Comparison of ENCODE assay signal across 16 cellular contexts in genomic region chr5:135069895-135070657, GRCh38. TPM values are rescaled to one million over a fixed set of nuclear protein-coding genes. Genes with fewer than 3 reads are reported as not detected.
DNase-seq lines count a peak whose midpoint lies in the region; TF ChIP-seq lines count a peak whose summit lies in the region.
"Had no signal": no experiment of that assay in that cellular context is flagged by ENCODE, and none has a peak within 500 bp of the region (broad histone marks: within the 10 kb centered on the region; RNA-seq: fewer than 3 reads in every experiment).

No MANE protein-coding gene starts in this region.

- no peak for TF ChIP-seq POLR2A in Peyer's patch (IDR thresholded peaks at IDR 0.05)
- no peak for TF ChIP-seq POLR2A in spleen (IDR thresholded peaks at IDR 0.05)

- no peaks in the 10 kb centered on the region for H3K36me3 Mint-ChIP-seq in endodermal cell (ENCODE audit: low read depth)

- TF ChIP-seq CTCF in Peyer's patch (IDR thresholded peaks at IDR 0.05): no peak
- no peak for TF ChIP-seq CTCF in endodermal cell (conservative IDR thresholded peaks at IDR 0.05)
- no peak for TF ChIP-seq CTCF in spleen (IDR thresholded peaks at IDR 0.05 in 8 of 11, conservative IDR thresholded peaks at IDR 0.05 in 3 of 11)

- no peaks in the 10 kb centered on the region for H3K9me3 ChIP-seq in Peyer's patch
- H3K9me3 ChIP-seq in endodermal cell (ENCODE audit: control insufficient read depth, low read length): no peaks in the 10 kb centered on the region
- no peaks in the 10 kb centered on the region for H3K9me3 ChIP-seq in spleen

- H3K9ac ChIP-seq in endodermal cell (ENCODE audit: extremely low read depth, low read length, poor library complexity, severe bottlenecking): no peak overlapping the region

- H3K4me1 ChIP-seq in Peyer's patch (no peaks in the 10 kb centered on the region), endodermal cell (ENCODE audit: control insufficient read depth, insufficient read depth, low read length) (peaks cover 31% of the 10 kb centered on the region), spleen (no peaks in the 10 kb centered on the region)

- H3K4me3 Mint-ChIP-seq in endodermal cell: no peak overlapping the region

- intact Hi-C loops in spleen (cut with DNase I; ENCODE audit: low total_unique reads): no loop called here

- WGBS in endodermal cell (ENCODE audit: insufficient coverage in 1 of 2, insufficient read length in 1 of 2), 2 experiments: 84 to 88% methylated on average over 13 to 19 of the region's 19 CpGs
- 61 to 68% (median 66%) methylated on average over 19 of the region's 19 CpGs for WGBS in spleen, 5 donors

- no peaks in the 10 kb centered on the region for H3K27me3 ChIP-seq in Peyer's patch
- H3K27me3 ChIP-seq in endodermal cell (ENCODE audit: control insufficient read depth, insufficient read depth, low read length, poor library complexity, severe bottlenecking): no peaks in the 10 kb centered on the region
- H3K27me3 ChIP-seq in spleen (replicated peaks in 1 of 7): peaks cover 0 to 37% (median 0%) of the 10 kb centered on the region in 7 donors

- H3K36me3 ChIP-seq in Peyer's patch (no peaks in the 10 kb centered on the region), endodermal cell (ENCODE audit: control insufficient read depth, insufficient read depth, low read length) (no peaks in the 10 kb centered on the region), spleen (no peaks in the 10 kb centered on the region)

- no peak overlapping the region for H3K27ac ChIP-seq in Peyer's patch
- no peak overlapping the region for H3K27ac ChIP-seq in endodermal cell (ENCODE audit: low read depth, low read length)
- no peak overlapping the region for H3K27ac ChIP-seq in spleen

- H3K27me3 Mint-ChIP-seq in endodermal cell (ENCODE audit: insufficient read depth): peaks cover 12% of the 10 kb centered on the region

- peaks cover 33% of the 10 kb centered on the region for H3K4me1 Mint-ChIP-seq in endodermal cell

- no peaks in the 10 kb centered on the region for H3K9me3 Mint-ChIP-seq in endodermal cell

- DNase-seq in SKM-1 treated with dmso at 0.1 percent for 144 hours (lab: John Stamatoyannopoulos, UW; ENCODE audit: unreplicated experiment) (peak; percentile 6), SKM-1 (lab: John Stamatoyannopoulos, UW; ENCODE audit: unreplicated experiment) (no peak), Peyer's patch (peak in 2 of 3 donors; percentile 18 to 28), endodermal cell (no peak), spleen (peak; percentile 44), DMS114 treated with DMSO at 0.1 percent for 48 hours (lab: John Stamatoyannopoulos, UW; ENCODE audit: unreplicated experiment) (no peak)
- DNase-seq in stimulated activated CD4-positive, alpha-beta T cell treated with anti-CD3 and anti-CD28 coated beads, Interleukin-4, amount 100 ng/mL, for 1 hour: no peak
- no peak for DNase-seq in stimulated activated naive CD4-positive, alpha-beta T cell (lab: John Stamatoyannopoulos, UW)
- DNase-seq: GDM1, Karpas-422, MM.1S, NCI-H187 treated with DMSO at 0.1 percent for 48 hours, NCI-H774, Right ventricle myocardium superior, SW 1271 had no signal

- H3K4me3 ChIP-seq in Peyer's patch (no peak overlapping the region), endodermal cell (ENCODE audit: low read length) (no peak overlapping the region), spleen (no peak overlapping the region)
- H3K4me3 ChIP-seq: GM12878 had no signal

- H3K27ac Mint-ChIP-seq in endodermal cell: peak overlapping the region; percentile 61

RNA-seq across cellular contexts. Expression of gene PITX1, which starts 36.0 kb away (rescaled TPM):
- total RNA-seq in Peyer's patch (1 to 10 TPM in 3 of 4 donors, under 1 TPM in 1; 0.88 to 4.2 (median 2.5) TPM), endodermal cell (1 to 10 TPM; 1.3 to 2.4 TPM), spleen (under 1 TPM in 1 of 7 donors, not detected in 6; 0.98 TPM)
- polyA plus RNA-seq in endodermal cell (2013, experiment 1 of 2): 5.9 TPM
- polyA plus RNA-seq in endodermal cell (2013, experiment 2 of 2): 5.7 TPM
- polyA plus RNA-seq in spleen: under 1 TPM; 0.04 to 0.38 (median 0.09) TPM
- total RNA-seq: Right ventricle myocardium superior had no signal

Comparison
In these comparisons a context has a peak if more than half of its experiments do, and no peak if none do; other contexts are left out.
1. DNase-seq: peak in SKM-1 treated with dmso at 0.1 percent for 144 hours (single experiment), Peyer's patch (2 of 3) and spleen (single experiment); none in SKM-1 (single experiment), endodermal cell (single experiment), stimulated activated CD4-positive, alpha-beta T cell treated with anti-CD3 and anti-CD28 coated beads, Interleukin-4, amount 100 ng/mL, for 1 hour (single experiment), stimulated activated naive CD4-positive, alpha-beta T cell (0 of 6) and DMS114 treated with DMSO at 0.1 percent for 48 hours (single experiment).